ENCODE assay signal across 10 cellular contexts in the genomic region with DNA sequence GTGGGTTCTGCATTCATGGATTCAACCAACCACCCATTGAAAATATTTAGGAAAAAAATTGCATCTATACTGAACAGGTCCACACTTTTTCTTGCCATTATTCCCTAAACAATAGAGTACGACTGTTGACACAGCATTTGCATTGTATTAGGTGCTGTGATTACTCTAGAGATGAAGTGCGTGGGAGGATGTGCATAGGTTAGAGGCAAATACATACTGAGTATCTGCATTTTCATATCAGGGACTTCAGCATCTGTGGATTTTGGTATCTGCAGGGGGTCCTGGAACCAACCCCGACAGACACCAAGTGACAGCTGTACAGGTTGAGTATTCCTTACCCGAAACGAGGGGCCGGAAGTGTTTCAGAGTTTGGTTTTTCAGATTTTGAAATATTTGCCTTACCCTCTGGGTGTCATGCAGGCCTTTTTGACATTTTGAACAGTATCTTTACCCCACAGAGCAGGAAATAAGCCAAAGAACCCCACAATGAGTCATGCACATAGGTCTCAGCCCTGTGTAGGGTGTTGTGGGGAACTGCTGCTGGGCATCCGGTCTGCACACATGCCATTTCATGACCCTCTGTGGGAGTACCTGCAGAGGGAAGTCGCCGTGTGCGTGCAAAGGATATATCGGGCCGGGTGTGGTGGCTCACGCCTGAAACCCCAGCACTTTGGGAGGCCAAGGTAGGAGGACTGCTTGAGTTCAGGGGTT. TPM values are rescaled to one million over a fixed set of nuclear protein-coding genes. Genes with fewer than 3 reads are reported as not detected.
DNase-seq lines count a peak whose midpoint lies in the region; FAIRE-seq and TF ChIP-seq lines count a peak whose summit lies in the region.
"Had no signal": no experiment of that assay in that cellular context is flagged by ENCODE, and none has a peak within 500 bp of the region (broad histone marks: within the 10 kb centered on the region; RNA-seq: fewer than 3 reads in every experiment).

No MANE protein-coding gene starts in this region.

- no peaks in the 10 kb centered on the region for H3K9me3 ChIP-seq in kidney (ENCODE audit: control insufficient read depth in 1 of 2, low read length in 2 of 2)

- TF ChIP-seq CTCF in kidney (IDR thresholded peaks at IDR 0.05; ENCODE audit: borderline replicate concordance, extremely low read depth, insufficient read depth): no peak

- no peak for FAIRE-seq in kidney (lab: Jason Lieb, UNC)
- FAIRE-seq: A204.1, islet of Langerhans had no signal

- intact Hi-C loops in kidney (cut with DNase I): no loop called here

- no peak overlapping the region for H3K27ac ChIP-seq in kidney (ENCODE audit: low read depth in 2 of 2, low read length in 2 of 2)

- H3K4me1 ChIP-seq in kidney (ENCODE audit: control insufficient read depth in 1 of 2, insufficient read depth in 1 of 2, low read depth in 1 of 2, low read length in 2 of 2): no peaks in the 10 kb centered on the region

- peaks cover 14 to 29% of the 10 kb centered on the region in 2 donors for H3K36me3 ChIP-seq in kidney (ENCODE audit: control insufficient read depth in 1 of 2, insufficient read depth in 2 of 2, low read length in 2 of 2)

- DNase-seq in activated gamma-delta T cell treated with Interleukin-2 at 50 U/mL for 16 hours (peak; percentile 74), activated gamma-delta T cell (lab: John Stamatoyannopoulos, UW) (no peak), C1 segment of cervical spinal cord (lab: John Stamatoyannopoulos, UW) (no peak), nucleus accumbens (lab: John Stamatoyannopoulos, UW) (no peak), kidney (no peak)
- peak; percentile 45 for DNase-seq in activated CD4-positive, alpha-beta T cell treated with anti-CD3 and anti-CD28 coated beads for 1 hour
- DNase-seq in effector CD4-positive, alpha-beta T cell: peak; percentile 52
- DNase-seq in stimulated activated CD8-positive, alpha-beta memory T cell treated with anti-CD3 and anti-CD28 coated beads, Interleukin-7, amount 100 ng/mL, for 24 hours (ENCODE audit: low read depth): peak; percentile 26

- no peak overlapping the region for H3K4me3 ChIP-seq in kidney (ENCODE audit: low read length in 2 of 2)

- no peak overlapping the region for H3K9ac ChIP-seq in kidney (ENCODE audit: low read length in 2 of 2)

RNA-seq across cellular contexts. Expression of a gene that starts 14.5 kb away (rescaled TPM):
- total RNA-seq in kidney: 48.3 TPM
- 78.2 TPM for polyA plus RNA-seq in kidney (ENCODE audit: insufficient read depth, low read depth, low replicate concordance)

RNA-seq across cellular contexts. Expression of a gene that starts 14.8 kb away (rescaled TPM):
- 47.7 TPM for total RNA-seq in kidney
- polyA plus RNA-seq in kidney (ENCODE audit: insufficient read depth, low read depth, low replicate concordance): 50.2 TPM

RNA-seq across cellular contexts. Expression of a gene that starts 51.7 kb away (rescaled TPM):
- total RNA-seq in kidney: 8.9 TPM
- polyA plus RNA-seq in kidney (ENCODE audit: insufficient read depth, low read depth, low replicate concordance): 3.6 TPM

Comparison
In these comparisons a context has a peak if more than half of its experiments do, and no peak if none do; other contexts are left out.
1. DNase-seq: peak in activated gamma-delta T cell treated with Interleukin-2 at 50 U/mL for 16 hours (single experiment), activated CD4-positive, alpha-beta T cell treated with anti-CD3 and anti-CD28 coated beads for 1 hour (single experiment), effector CD4-positive, alpha-beta T cell (single experiment) and stimulated activated CD8-positive, alpha-beta memory T cell treated with anti-CD3 and anti-CD28 coated beads, Interleukin-7, amount 100 ng/mL, for 24 hours (single experiment); none in activated gamma-delta T cell (single experiment), C1 segment of cervical spinal cord (0 of 14), nucleus accumbens (0 of 56) and kidney (single experiment).